Comparison of ENCODE assay signal across 8 cellular contexts in genomic region chrX:108439961-108440696, GRCh38. TPM values are rescaled to one million over a fixed set of nuclear protein-coding genes. Genes with fewer than 3 reads are reported as not detected.
DNase-seq lines count a peak whose midpoint lies in the region; ATAC-seq and TF ChIP-seq lines count a peak whose summit lies in the region.

No MANE protein-coding gene starts in this region.

- H3K27me3 Mint-ChIP-seq in memory B cell, result peaks cover 3% of the 10 kb centered on the region

- H3K27ac ChIP-seq in IMR-90 (ENCODE audit: insufficient read depth, low read length), result peak overlapping the region; percentile 83

- peak overlapping the region; percentile 65 for H2BK5ac ChIP-seq in IMR-90 (ENCODE audit: low read depth, low read length, poor library complexity, severe bottlenecking)

- 0 out of 4 replicates have a peak, but pooled peaks cover 0 to 3% of the 10 kb centered on the region in 2 experiments for H3K79me1 ChIP-seq in IMR-90 (ENCODE audit: low read depth in 1 of 2, low read length in 2 of 2)

- dilution Hi-C loops in IMR-90 (cut with HindIII; ENCODE audit: low sequenced_read_pairs, unreplicated experiment), result no loop called here

- H4K5ac ChIP-seq in IMR-90 (ENCODE audit: low read depth, low read length), result peak overlapping the region; percentile 88

- intact Hi-C loops in IMR-90 (cut with micrococcal nuclease), result loop anchor here (2.0 to 5.0 kb wide), 3 partner anchors 97 to 215 kb away; no protein-coding TSS in a partner anchor

- H3K4me1 Mint-ChIP-seq in memory B cell, result peaks cover 5% of the 10 kb centered on the region

- peak overlapping the region; percentile 98 for H3K4me2 ChIP-seq in IMR-90 (ENCODE audit: low read depth, low read length)

- WGBS in IMR-90 (ENCODE audit: extremely low coverage in 2 of 2, insufficient read length in 1 of 2), 2 experiments, result 14% methylated on average over 7 of the region's 25 CpGs; no CpG with 5 or more reads in 1 of the 2 experiments

- no peak for DNase-seq in AG04449 (ENCODE audit: low read depth, low spot score)
- peak; percentile 21 for DNase-seq in IMR-90
- peak; percentile 20 for DNase-seq in dedifferentiated amniotic fluid mesenchymal stem cell (ENCODE audit: extremely low spot score)
- DNase-seq in memory B cell (ENCODE audit: low spot score in 2 of 2), result no peak
- DNase-seq in NCI-H446 treated with DMSO at 0.1 percent for 48 hours (lab: John Stamatoyannopoulos, UW), result no peak
- no peak for DNase-seq in ureter (ENCODE audit: low spot score)

- H3K9me1 ChIP-seq in IMR-90 (ENCODE audit: insufficient read depth, low read length), result no peaks in the 10 kb centered on the region

- H3K27me3 ChIP-seq in IMR-90 (ENCODE audit: control insufficient read depth, insufficient read depth, low read length), result peaks cover 5% of the 10 kb centered on the region

- BruUV-seq in IMR-90 (replicated peaks; lab: Mats Ljungman, UMichigan), result TSS peak; percentile 58

- H3K18ac ChIP-seq in IMR-90 (ENCODE audit: low read depth, low read length), result peak overlapping the region; percentile 86

- H3K4me1 ChIP-seq in IMR-90 (ENCODE audit: control insufficient read depth, insufficient read depth, low read length), result no peaks in the 10 kb centered on the region

- TF ChIP-seq RAD21 in IMR-90 (IDR thresholded peaks at IDR 0.05; ENCODE audit: low read length), result no peak

- no peak overlapping the region for H3K27ac Mint-ChIP-seq in memory B cell

- peak overlapping the region; percentile 87 for H3K9ac ChIP-seq in IMR-90 (ENCODE audit: low read depth, low read length)

- no peak for TF ChIP-seq CTCF in AG04449 (IDR thresholded peaks at IDR 0.05; ENCODE audit: insufficient read depth, low read length, missing control alignments)
- TF ChIP-seq CTCF in IMR-90 (conservative IDR thresholded peaks at IDR 0.05; ENCODE audit: low read depth, low read length), result no peak

- peak overlapping the region; percentile 72 for H3K4ac ChIP-seq in IMR-90 (ENCODE audit: low read depth, low read length)

- POLR2A ChIA-PET in AG04449 (lab: Yijun Ruan, JAX), result no interaction called here
- POLR2A ChIA-PET in IMR-90 (lab: Charles Lee; ENCODE audit: unreplicated experiment), result interaction anchor here (0.6 kb wide), 1 partner anchor 1318 kb away, joined by 5 read pairs; no protein-coding TSS in a partner anchor

- no peaks in the 10 kb centered on the region for H3K36me3 ChIP-seq in IMR-90 (ENCODE audit: control insufficient read depth, insufficient read depth, low read length)

- H4K8ac ChIP-seq in IMR-90 (ENCODE audit: low read depth in 2 of 2, low read length in 2 of 2), result peak overlapping the region; percentile 53 to 74; a peak in 2 of 4 replicates

- peak overlapping the region; percentile 86 for H3K23ac ChIP-seq in IMR-90 (ENCODE audit: low read depth, low read length)

- no peaks in the 10 kb centered on the region for H4K20me1 ChIP-seq in IMR-90 (ENCODE audit: insufficient read depth, low read length)

- no peaks in the 10 kb centered on the region for H3K36me3 Mint-ChIP-seq in memory B cell

- peak overlapping the region; percentile 95 for H2BK120ac ChIP-seq in IMR-90 (ENCODE audit: low read depth, low read length)

- in situ Hi-C loops in IMR-90 (cut with MboI; ENCODE audit: low sequenced_read_pairs), result no loop called here

- CTCF ChIA-PET in AG04449 (lab: Yijun Ruan, JAX), result no interaction called here
- CTCF ChIA-PET in IMR-90 (lab: Yijun Ruan, JAX), result no interaction called here

- peak overlapping the region; percentile 88 for H2AFZ ChIP-seq in IMR-90 (replicated peaks; ENCODE audit: low read length, poor library complexity)

- H2AK9ac ChIP-seq in IMR-90 (replicated peaks; ENCODE audit: low read depth, low read length, poor library complexity), result peak overlapping the region; percentile 20

- no peak overlapping the region; the same call in 1 of the 2 replicates for H2AK5ac ChIP-seq in IMR-90 (ENCODE audit: low read depth, low read length)

- TF ChIP-seq POLR2A in IMR-90 (IDR thresholded peaks at IDR 0.05; ENCODE audit: low read depth, low read length), result no peak

- peak overlapping the region; percentile 60 for H3K4me3 ChIP-seq in AG04449 (ENCODE audit: low read depth, low read length)
- H3K4me3 ChIP-seq in IMR-90 (ENCODE audit: insufficient read depth, low read depth, low read length), result peak overlapping the region; percentile 89

- H2BK20ac ChIP-seq in IMR-90 (ENCODE audit: low read depth, low read length), result no peak overlapping the region

- H3K14ac ChIP-seq in IMR-90 (replicated peaks; ENCODE audit: low read depth, low read length), result peak overlapping the region; percentile 79

- no peaks in the 10 kb centered on the region for H3K9me3 Mint-ChIP-seq in memory B cell

- H2BK15ac ChIP-seq in IMR-90 (ENCODE audit: low read depth, low read length), result no peak overlapping the region

- ATAC-seq in IMR-90 (ENCODE audit: low read depth) (peak; percentile 62), memory B cell (ENCODE audit: low read depth) (no peak), HG03439 (IDR thresholded peaks at IDR 0.05; ENCODE audit: unreplicated experiment) (no peak), GM18861 (IDR thresholded peaks at IDR 0.05; ENCODE audit: unreplicated experiment) (no peak)

- H3K4me3 Mint-ChIP-seq in memory B cell, result peak overlapping the region; percentile 72

- no peaks in the 10 kb centered on the region for H3K9me3 ChIP-seq in IMR-90 (ENCODE audit: control insufficient read depth, insufficient read depth, low read length)

- H3K56ac ChIP-seq in IMR-90 (ENCODE audit: extremely low read depth, insufficient read depth, low read length), result peak overlapping the region; percentile 69

- H4K91ac ChIP-seq in IMR-90 (ENCODE audit: insufficient read depth, low read depth, low read length), result peak overlapping the region; percentile 63

TF ChIP-seq in IMR-90, 13 proteins besides CTCF, POLR2A, EP300 and RAD21:
- TF ChIP-seq RCOR1 (IDR thresholded peaks at IDR 0.05; ENCODE audit: insufficient replicate concordance, low read length), result no peak
- no peak for TF ChIP-seq NFE2L2 (IDR thresholded peaks at IDR 0.05; ENCODE audit: low read depth, low read length)
- TF ChIP-seq CHD1 (IDR thresholded peaks at IDR 0.05; ENCODE audit: low read depth, low read length), result no peak
- no peak for TF ChIP-seq FOS (IDR thresholded peaks at IDR 0.05; ENCODE audit: low read depth, low read length)
- no peak for TF ChIP-seq RFX5 (IDR thresholded peaks at IDR 0.05; ENCODE audit: low read depth, low read length)
- TF ChIP-seq MXI1 (IDR thresholded peaks at IDR 0.05; ENCODE audit: borderline replicate concordance, low read depth, low read length), result no peak
- no peak for TF ChIP-seq BHLHE40 (IDR thresholded peaks at IDR 0.05; ENCODE audit: low read depth, low read length)
- TF ChIP-seq MAZ (IDR thresholded peaks at IDR 0.05; ENCODE audit: borderline replicate concordance, low read depth, low read length), result no peak
- no peak for TF ChIP-seq SMC3 (IDR thresholded peaks at IDR 0.05; ENCODE audit: low read depth, low read length)
- no peak for TF ChIP-seq MAFK (IDR thresholded peaks at IDR 0.05; ENCODE audit: low read depth, low read length)
- no peak for TF ChIP-seq ELK1 (IDR thresholded peaks at IDR 0.05; ENCODE audit: borderline replicate concordance, low read depth, low read length)
- no peak for TF ChIP-seq CEBPB (IDR thresholded peaks at IDR 0.05; ENCODE audit: low read depth, low read length)
- no peak for TF ChIP-seq USF2 (IDR thresholded peaks at IDR 0.05; ENCODE audit: low read depth, low read length)

RNA-seq across cellular contexts. Expression of gene COL4A5, which starts 0.5 kb away (rescaled TPM):
- total RNA-seq in IMR-90 (2012; rRNA removed) (15.0 and 16.3 TPM in 2 replicates), ureter (94.6 TPM)
- polyA plus RNA-seq in IMR-90 (2012; rRNA removed), result 21.6 and 26.6 TPM in 2 replicates
- 13.1 and 20.0 TPM in 2 replicates for polyA plus RNA-seq in IMR-90 (2012; cell fraction: cytosol; rRNA removed)
- polyA plus RNA-seq in IMR-90 (2012; cell fraction: nucleus; rRNA removed; ENCODE audit: low replicate concordance), result 62.0 and 109 TPM in 2 replicates

RNA-seq across cellular contexts. Expression of gene COL4A6, which starts 1.9 kb away (rescaled TPM):
- total RNA-seq in IMR-90 (2012; rRNA removed) (0.28 and 0.36 TPM in 2 replicates), ureter (16.1 TPM)
- polyA plus RNA-seq in IMR-90 (2012; rRNA removed), result 0.69 and 0.74 TPM in 2 replicates
- polyA plus RNA-seq in IMR-90 (2012; cell fraction: cytosol; rRNA removed), result 0.41 and 0.48 TPM in 2 replicates
- polyA plus RNA-seq in IMR-90 (2012; cell fraction: nucleus; rRNA removed; ENCODE audit: low replicate concordance), result 1.3 and 2.3 TPM in 2 replicates

Comparison
In these comparisons a context has a peak if more than half of its experiments do, and no peak if none do; other contexts are left out.
1. DNase-seq: peak in IMR-90 (single experiment) and dedifferentiated amniotic fluid mesenchymal stem cell (single experiment); none in AG04449 (single experiment), memory B cell (0 of 2), NCI-H446 treated with DMSO at 0.1 percent for 48 hours (single experiment) and ureter (single experiment).
2. RNA of gene COL4A6, which starts 1.9 kb away (total RNA-seq): 16.1 TPM in ureter (single experiment); 0.28 to 0.36 TPM in IMR-90; every median in the first group is over 10 times any median in the second.